Comparison of ENCODE assay signal across 8 cellular contexts in the genomic region with DNA sequence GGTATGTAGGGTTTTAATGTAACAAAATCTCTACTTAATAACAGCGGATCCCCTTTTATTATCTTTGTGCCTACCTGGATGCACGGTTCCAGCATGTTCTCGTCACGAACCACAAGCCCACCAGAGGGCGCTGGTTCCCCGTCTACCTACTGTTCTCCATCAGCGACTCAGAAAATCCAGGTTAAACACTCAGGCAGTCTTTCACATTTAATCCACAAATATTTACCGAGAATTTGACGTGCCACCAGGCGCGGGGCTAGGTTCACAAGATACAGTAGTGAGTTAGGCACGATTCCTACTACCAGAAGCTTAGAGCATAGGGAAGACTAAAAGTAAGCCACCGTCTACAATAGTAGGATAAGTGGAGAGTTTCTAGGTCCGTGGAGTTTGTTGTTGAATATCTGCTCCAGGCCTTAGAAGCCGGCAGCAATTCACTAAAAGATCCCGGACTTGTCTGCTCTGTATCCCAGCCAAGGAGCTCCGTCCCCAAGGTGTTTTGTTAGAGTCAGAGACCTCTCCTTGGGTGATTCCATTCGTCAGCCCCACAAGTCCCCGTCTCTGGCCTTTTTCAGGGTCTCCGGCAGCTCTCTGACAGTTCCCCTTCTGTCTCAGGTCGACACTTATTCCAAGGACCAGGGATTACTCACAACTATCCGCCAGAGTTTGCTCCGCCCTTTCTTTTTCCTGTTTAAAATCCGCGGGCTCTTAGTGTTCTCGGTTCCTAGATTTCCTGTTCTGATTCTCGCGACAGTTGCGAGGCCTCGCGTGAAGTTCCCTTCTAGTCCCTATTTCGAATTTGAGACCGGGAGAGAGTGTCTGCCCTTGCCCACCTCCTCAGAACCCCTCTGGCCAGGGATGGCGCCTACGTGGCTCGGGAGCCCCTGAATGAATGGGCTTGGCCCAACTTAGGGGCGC. TPM values are rescaled to one million over a fixed set of nuclear protein-coding genes. Genes with fewer than 3 reads are reported as not detected.
A peak's percentile ranks its signal among the peaks of the same experiment; 100 is the strongest.
DNase-seq lines count a peak whose midpoint lies in the region; ATAC-seq and TF ChIP-seq lines count a peak whose summit lies in the region.

No MANE protein-coding gene starts in this region.

- TF ChIP-seq CTCF in endothelial cell (IDR thresholded peaks at IDR 0.05; ENCODE audit: unreplicated experiment): peak; percentile 82

- no peaks in the 10 kb centered on the region for H3K9me3 Mint-ChIP-seq in endothelial cell (ENCODE audit: unreplicated experiment)

- no peaks in the 10 kb centered on the region for H3K36me3 Mint-ChIP-seq in endothelial cell (ENCODE audit: low read depth, unreplicated experiment)

- peak overlapping the region; percentile 94 for H3K27ac Mint-ChIP-seq in endothelial cell (ENCODE audit: unreplicated experiment)

- peak; percentile 38 for ATAC-seq in GM21360 (IDR thresholded peaks at IDR 0.05; ENCODE audit: unreplicated experiment)

- H3K4me3 Mint-ChIP-seq in endothelial cell (ENCODE audit: unreplicated experiment): peak overlapping the region; percentile 96

- no peaks in the 10 kb centered on the region for H3K27me3 Mint-ChIP-seq in endothelial cell (ENCODE audit: unreplicated experiment)

- H3K4me1 Mint-ChIP-seq in endothelial cell (ENCODE audit: unreplicated experiment): peaks cover 40% of the 10 kb centered on the region

- DNase-seq in COLO829 (ENCODE audit: low spot score) (peak; percentile 89), HT1080 (ENCODE audit: low read depth) (peak; percentile 92), NOMO-1 (lab: John Stamatoyannopoulos, UW; ENCODE audit: unreplicated experiment in 2 of 2) (peak; percentile 88 to 94), endothelial cell (ENCODE audit: low spot score) (peak; percentile 82), middle frontal gyrus (ENCODE audit: extremely low spot score, low spot score) (peak; percentile 76)
- peak; percentile 62 to 90 (median 88) for DNase-seq in activated CD8-positive, alpha-beta memory T cell treated with anti-CD3 and anti-CD28 coated beads for 48 hours (ENCODE audit: low read depth in 2 of 3, low spot score in 2 of 3)
- DNase-seq in stimulated activated CD8-positive, alpha-beta memory T cell treated with anti-CD3 and anti-CD28 coated beads, Interleukin-15, amount 100 ng/mL, for 48 hours (ENCODE audit: low read depth in 2 of 2): peak; percentile 71 to 73

RNA-seq across cellular contexts. Expression of a gene that starts 1.5 kb away (rescaled TPM):
- total RNA-seq in HT1080 (2014; rRNA removed; shearing (Covaris generic)): 13.4 and 14.0 TPM in 2 replicates
- 10.0 and 11.7 TPM in 2 replicates for polyA plus RNA-seq in HT1080 (2015; cell fraction: cytosol; rRNA removed)
- 12.7 and 13.5 TPM in 2 replicates for polyA plus RNA-seq in HT1080 (2015; cell fraction: nucleus; rRNA removed)
- 10.6 TPM for total RNA-seq in endothelial cell (ENCODE audit: unreplicated experiment)

RNA-seq across cellular contexts. Expression of a gene that starts 29.3 kb away (rescaled TPM):
- total RNA-seq in HT1080 (2014; rRNA removed; shearing (Covaris generic)): 70.2 and 76.3 TPM in 2 replicates
- 49.4 and 49.8 TPM in 2 replicates for polyA plus RNA-seq in HT1080 (2015; cell fraction: cytosol; rRNA removed)
- 160 and 189 TPM in 2 replicates for polyA plus RNA-seq in HT1080 (2015; cell fraction: nucleus; rRNA removed)
- total RNA-seq in endothelial cell (ENCODE audit: unreplicated experiment): 27.1 TPM

RNA-seq across cellular contexts. Expression of a gene that starts 29.4 kb away (rescaled TPM):
- total RNA-seq in HT1080 (2014; rRNA removed; shearing (Covaris generic)): 0.80 and 1.6 TPM in 2 replicates
- polyA plus RNA-seq in HT1080 (2015; cell fraction: cytosol; rRNA removed): 1.2 and 1.3 TPM in 2 replicates
- 2.8 and 4.4 TPM in 2 replicates for polyA plus RNA-seq in HT1080 (2015; cell fraction: nucleus; rRNA removed)
- total RNA-seq in endothelial cell (ENCODE audit: unreplicated experiment): 0.54 TPM

Comparison
In these comparisons a context has a peak if more than half of its experiments do, and no peak if none do; other contexts are left out.
1. Peak in every context shown above with its lines: DNase-seq and ATAC-seq.